In genomic region chr6:166046982-166047381, GRCh38 we compare ENCODE assay signal across 24 cellular contexts.
DNase-seq lines count a peak whose midpoint lies in the region; TF ChIP-seq lines count a peak whose summit lies in the region.
"Had no signal": no experiment of that assay in that cellular context is flagged by ENCODE, and none has a peak within 500 bp of the region (broad histone marks: within the 10 kb centered on the region; RNA-seq: fewer than 3 reads in every experiment).

No MANE protein-coding gene starts in this region.

- H4K20me1 ChIP-seq in mammary epithelial cell (ENCODE audit: insufficient read depth, low read length) (no peaks in the 10 kb centered on the region), fibroblast of lung (ENCODE audit: control insufficient read depth, extremely low read depth, insufficient read depth, low read length) (no peaks in the 10 kb centered on the region)
- H4K20me1 ChIP-seq: BLaER1 treated with 17β-estradiol and CSF1 and Interleukin-3, amounts not matched to agents 10 nM and 100 nM had no signal

- in situ Hi-C loops in mammary epithelial cell (cut with MboI; ENCODE audit: low sequenced_read_pairs in 2 of 2): no loop called here
- in situ Hi-C loops in KBM-7 (cut with MboI; ENCODE audit: low pct_unique_long_range_greater_than_20kb, low sequenced_read_pairs): no loop called here

- H3K27ac ChIP-seq in mammary epithelial cell (ENCODE audit: insufficient read depth, low read depth, low read length): no peak overlapping the region
- peak overlapping the region; percentile 79 for H3K27ac ChIP-seq in SJSA1
- peak overlapping the region; percentile 11 for H3K27ac ChIP-seq in fibroblast of lung (ENCODE audit: insufficient read depth, low read length)
- H3K27ac ChIP-seq in stomach smooth muscle (ENCODE audit: low read length): peak overlapping the region; percentile 49
- H3K27ac ChIP-seq: BLaER1 treated with 17β-estradiol and CSF1 and Interleukin-3, amounts not matched to agents 10 nM and 100 nM had no signal

- peak overlapping the region; percentile 52 for H3K27ac Mint-ChIP-seq in MCF 10A (ENCODE audit: low read depth, unreplicated experiment)
- no peak overlapping the region for H3K27ac Mint-ChIP-seq in activated T-helper 1 cell treated with anti-CD3 and anti-CD28 coated beads, Interleukin-12 subunit alpha, Interleukin-12 subunit beta, Interleukin-2, Interleukin-4 antibody, amounts not matched to agents 30 ng/mL and 10 ng/mL and 1 ng/mL, durations not matched to agents 14 hours and 24 hours and 36 hours
- H3K27ac Mint-ChIP-seq: CD4-positive, alpha-beta T cell; GM23338; HFFc6 had no signal

- 38% methylated on average over 1 of the region's 1 CpG for WGBS in mammary epithelial cell (ENCODE audit: low coverage, missing lambda C conversion rate)

- no peak overlapping the region for H3K9ac ChIP-seq in mammary epithelial cell (ENCODE audit: insufficient read depth, low read length)
- H3K9ac ChIP-seq in fibroblast of lung (ENCODE audit: insufficient read depth, low read length): no peak overlapping the region
- H3K9ac ChIP-seq in stomach smooth muscle (ENCODE audit: low read length in 2 of 2): no peak overlapping the region
- H3K9ac ChIP-seq: BLaER1 treated with 17β-estradiol and CSF1 and Interleukin-3, amounts not matched to agents 10 nM and 100 nM had no signal

- no peaks in the 10 kb centered on the region for H3K27me3 Mint-ChIP-seq in MCF 10A (ENCODE audit: insufficient read depth, unreplicated experiment)
- H3K27me3 Mint-ChIP-seq in activated T-helper 1 cell treated with anti-CD3 and anti-CD28 coated beads, Interleukin-12 subunit alpha, Interleukin-12 subunit beta, Interleukin-2, Interleukin-4 antibody, amounts not matched to agents 30 ng/mL and 10 ng/mL and 1 ng/mL, durations not matched to agents 14 hours and 24 hours and 36 hours (ENCODE audit: insufficient read depth): no peaks in the 10 kb centered on the region

- POLR2A ChIA-PET in MCF 10A (lab: Yijun Ruan, JAX): interaction anchor here (0.7 kb wide), 1 partner anchor 29 kb away, joined by 4 read pairs; no protein-coding TSS in a partner anchor

- DNase-seq in MCF 10A (ENCODE audit: unreplicated experiment) (no peak), mammary epithelial cell (no peak), SJSA1 (ENCODE audit: low read depth in 1 of 2, low spot score in 2 of 2) (no peak), fibroblast of lung (ENCODE audit: low read depth in 2 of 2) (no peak), KBM-7 (no peak), MV-4-11 (lab: John Stamatoyannopoulos, UW) (no peak)
- DNase-seq in activated T-helper 1 cell treated with anti-CD3 and anti-CD28 coated beads, Interleukin-12 subunit alpha, Interleukin-12 subunit beta, Interleukin-2, Interleukin-4 antibody, amounts not matched to agents 30 ng/mL and 10 ng/mL and 1 ng/mL, durations not matched to agents 14 hours and 24 hours and 36 hours (ENCODE audit: low spot score): no peak
- DNase-seq: AML-193; CD4-positive, alpha-beta T cell; GDM1; Karpas-422; NCI-H1105; NCI-H1436 treated with DMSO at 0.1 percent for 48 hours; NCI-H1930; NCI-H446 treated with DMSO at 0.1 percent for 48 hours; NCI-H526; NCI-H82; RPMI8226 had no signal

- H3K4me3 ChIP-seq in mammary epithelial cell (replicated peaks in 1 of 3; ENCODE audit: insufficient read depth in 1 of 3, low read depth in 2 of 3, low read length in 3 of 3): no peak overlapping the region
- no peak overlapping the region for H3K4me3 ChIP-seq in SJSA1
- H3K4me3 ChIP-seq in fibroblast of lung (replicated peaks in 1 of 4; ENCODE audit: control extremely low read depth in 1 of 4, insufficient read depth in 1 of 4, low read depth in 3 of 4, low read length in 4 of 4): no peak overlapping the region
- H3K4me3 ChIP-seq in stomach smooth muscle (ENCODE audit: low read length in 2 of 2): no peak overlapping the region
- H3K4me3 ChIP-seq: BLaER1 treated with 17β-estradiol and CSF1 and Interleukin-3, amounts not matched to agents 10 nM and 100 nM; GM12878; GM23338; HAP-1 had no signal

- CTCF ChIA-PET in MCF 10A (lab: Yijun Ruan, JAX) (interaction anchor here (0.6 to 1.3 kb wide), 3 partner anchors 33 to 149 kb away, joined by 3 to 6 read pairs (median 3); no protein-coding TSS in a partner anchor), mammary epithelial cell (lab: Charles Lee; ENCODE audit: low non-redundant PET) (no interaction called here)

- intact Hi-C loops in MCF 10A (cut with micrococcal nuclease) (no loop called here), mammary epithelial cell (cut with micrococcal nuclease) (no loop called here)
- intact Hi-C loops in activated T-helper 1 cell treated with anti-CD3 and anti-CD28 coated beads, Interleukin-12 subunit alpha, Interleukin-12 subunit beta, Interleukin-2, Interleukin-4 antibody, amounts not matched to agents 30 ng/mL and 10 ng/mL and 1 ng/mL, durations not matched to agents 14 hours and 24 hours and 36 hours (cut with micrococcal nuclease): no loop called here

- H3K36me3 ChIP-seq in mammary epithelial cell (ENCODE audit: insufficient read depth, low read length) (no peaks in the 10 kb centered on the region), SJSA1 (no peaks in the 10 kb centered on the region), fibroblast of lung (ENCODE audit: control insufficient read depth, insufficient read depth, low read length) (no peaks in the 10 kb centered on the region), stomach smooth muscle (ENCODE audit: control insufficient read depth in 2 of 2, insufficient read depth in 2 of 2, low read length in 2 of 2) (no peaks in the 10 kb centered on the region)
- H3K36me3 ChIP-seq: BLaER1 treated with 17β-estradiol and CSF1 and Interleukin-3, amounts not matched to agents 10 nM and 100 nM; HAP-1 had no signal

- dilution Hi-C loops in mammary epithelial cell (cut with HindIII; ENCODE audit: low sequenced_read_pairs): no loop called here

- H2AFZ ChIP-seq in mammary epithelial cell (ENCODE audit: low read depth, low read length) (no peak overlapping the region), fibroblast of lung (ENCODE audit: low read length) (no peak overlapping the region)
- H2AFZ ChIP-seq: GM23338 had no signal

- H3K4me1 ChIP-seq in mammary epithelial cell (ENCODE audit: insufficient read depth, low read length) (no peaks in the 10 kb centered on the region), SJSA1 (replicated peaks) (peaks cover 20% of the 10 kb centered on the region), fibroblast of lung (ENCODE audit: control insufficient read depth, extremely low read depth, insufficient read depth, low read length) (peaks cover 5% of the 10 kb centered on the region), stomach smooth muscle (ENCODE audit: control insufficient read depth, insufficient read depth, low read length) (peaks cover 13% of the 10 kb centered on the region)
- H3K4me1 ChIP-seq: BLaER1 treated with 17β-estradiol and CSF1 and Interleukin-3, amounts not matched to agents 10 nM and 100 nM had no signal

- H3K9me3 Mint-ChIP-seq in MCF 10A (ENCODE audit: unreplicated experiment): peaks cover 13% of the 10 kb centered on the region
- H3K9me3 Mint-ChIP-seq in activated T-helper 1 cell treated with anti-CD3 and anti-CD28 coated beads, Interleukin-12 subunit alpha, Interleukin-12 subunit beta, Interleukin-2, Interleukin-4 antibody, amounts not matched to agents 30 ng/mL and 10 ng/mL and 1 ng/mL, durations not matched to agents 14 hours and 24 hours and 36 hours: peaks cover 3% of the 10 kb centered on the region

- H3K79me2 ChIP-seq in mammary epithelial cell (ENCODE audit: insufficient read depth, low read length): no peaks in the 10 kb centered on the region
- no peaks in the 10 kb centered on the region for H3K79me2 ChIP-seq in fibroblast of lung (ENCODE audit: control insufficient read depth, insufficient read depth, low read length)

- no peak overlapping the region for H3K4me3 Mint-ChIP-seq in MCF 10A (ENCODE audit: unreplicated experiment)
- no peak overlapping the region for H3K4me3 Mint-ChIP-seq in activated T-helper 1 cell treated with anti-CD3 and anti-CD28 coated beads, Interleukin-12 subunit alpha, Interleukin-12 subunit beta, Interleukin-2, Interleukin-4 antibody, amounts not matched to agents 30 ng/mL and 10 ng/mL and 1 ng/mL, durations not matched to agents 14 hours and 24 hours and 36 hours
- H3K4me3 Mint-ChIP-seq: CD4-positive, alpha-beta T cell; GM23338; HFFc6 had no signal

- H3K36me3 Mint-ChIP-seq in MCF 10A (ENCODE audit: insufficient read depth, unreplicated experiment): no peaks in the 10 kb centered on the region
- H3K36me3 Mint-ChIP-seq in activated T-helper 1 cell treated with anti-CD3 and anti-CD28 coated beads, Interleukin-12 subunit alpha, Interleukin-12 subunit beta, Interleukin-2, Interleukin-4 antibody, amounts not matched to agents 30 ng/mL and 10 ng/mL and 1 ng/mL, durations not matched to agents 14 hours and 24 hours and 36 hours (ENCODE audit: low read depth): no peaks in the 10 kb centered on the region

- no peak for TF ChIP-seq CTCF in MCF 10A (IDR thresholded peaks at IDR 0.05; ENCODE audit: unreplicated experiment)
- TF ChIP-seq CTCF in mammary epithelial cell (conservative IDR thresholded peaks at IDR 0.05 in 1 of 2, IDR thresholded peaks at IDR 0.05 in 1 of 2; ENCODE audit: extremely low read depth in 1 of 2, insufficient read depth in 1 of 2, low read depth in 1 of 2, low read length in 2 of 2): no peak
- no peak for TF ChIP-seq CTCF in fibroblast of lung (conservative IDR thresholded peaks at IDR 0.05 in 1 of 2, IDR thresholded peaks at IDR 0.05 in 1 of 2; ENCODE audit: low read depth in 1 of 2, low read length in 2 of 2)

- no peak overlapping the region for H3K4me2 ChIP-seq in mammary epithelial cell (ENCODE audit: insufficient read depth, low read depth, low read length)
- H3K4me2 ChIP-seq in fibroblast of lung (ENCODE audit: extremely low read depth, insufficient read depth, low read length): no peak overlapping the region
- H3K4me2 ChIP-seq: BLaER1 treated with 17β-estradiol and CSF1 and Interleukin-3, amounts not matched to agents 10 nM and 100 nM; GM23338 had no signal

- H3K27me3 ChIP-seq in mammary epithelial cell (ENCODE audit: insufficient read depth, low read length) (no peaks in the 10 kb centered on the region), SJSA1 (replicated peaks) (no peaks in the 10 kb centered on the region), fibroblast of lung (ENCODE audit: control insufficient read depth, insufficient read depth, low read length) (no peaks in the 10 kb centered on the region), stomach smooth muscle (ENCODE audit: control insufficient read depth in 1 of 2, insufficient read depth in 2 of 2, low read length in 2 of 2) (no peaks in the 10 kb centered on the region)
- H3K27me3 ChIP-seq: BLaER1 treated with 17β-estradiol and CSF1 and Interleukin-3, amounts not matched to agents 10 nM and 100 nM had no signal

- H3K4me1 Mint-ChIP-seq in MCF 10A (ENCODE audit: insufficient read depth, unreplicated experiment): peaks cover 29% of the 10 kb centered on the region
- no peaks in the 10 kb centered on the region for H3K4me1 Mint-ChIP-seq in activated T-helper 1 cell treated with anti-CD3 and anti-CD28 coated beads, Interleukin-12 subunit alpha, Interleukin-12 subunit beta, Interleukin-2, Interleukin-4 antibody, amounts not matched to agents 30 ng/mL and 10 ng/mL and 1 ng/mL, durations not matched to agents 14 hours and 24 hours and 36 hours (ENCODE audit: low read depth)

- BruUV-seq in MCF 10A (replicated peaks; lab: Mats Ljungman, UMichigan) (no TSS peak), mammary epithelial cell (replicated peaks; lab: Mats Ljungman, UMichigan) (no TSS peak)

- peaks cover 11% of the 10 kb centered on the region for H3K9me3 ChIP-seq in mammary epithelial cell (replicated peaks; ENCODE audit: insufficient read depth, low read length)
- no peaks in the 10 kb centered on the region; the same call in 1 of the 2 replicates for H3K9me3 ChIP-seq in SJSA1 (replicated peaks)
- no peaks in the 10 kb centered on the region for H3K9me3 ChIP-seq in fibroblast of lung (ENCODE audit: control insufficient read depth, insufficient read depth, low read depth, low read length)
- H3K9me3 ChIP-seq in stomach smooth muscle (ENCODE audit: control insufficient read depth in 2 of 2, low read length in 2 of 2): peaks cover 2 to 3% of the 10 kb centered on the region in 2 donors
- H3K9me3 ChIP-seq: HAP-1 had no signal
